ENCODE assay signal across 1 cellular context in genomic region chr12:53726946-53727309, GRCh38.
TF ChIP-seq lines count a peak whose summit lies in the region.

No MANE protein-coding gene starts in this region.

TF ChIP-seq in IMR-90, 13 proteins besides CTCF, POLR2A, EP300 and RAD21:
- no peak for TF ChIP-seq RCOR1 (IDR thresholded peaks at IDR 0.05; ENCODE audit: insufficient replicate concordance, low read length)
- TF ChIP-seq SMC3 (IDR thresholded peaks at IDR 0.05; ENCODE audit: low read depth, low read length), result no peak
- TF ChIP-seq FOS (IDR thresholded peaks at IDR 0.05; ENCODE audit: low read depth, low read length), result no peak
- no peak for TF ChIP-seq MXI1 (IDR thresholded peaks at IDR 0.05; ENCODE audit: borderline replicate concordance, low read depth, low read length)
